ENCODE assay signal across 22 cellular contexts in the genomic region with DNA sequence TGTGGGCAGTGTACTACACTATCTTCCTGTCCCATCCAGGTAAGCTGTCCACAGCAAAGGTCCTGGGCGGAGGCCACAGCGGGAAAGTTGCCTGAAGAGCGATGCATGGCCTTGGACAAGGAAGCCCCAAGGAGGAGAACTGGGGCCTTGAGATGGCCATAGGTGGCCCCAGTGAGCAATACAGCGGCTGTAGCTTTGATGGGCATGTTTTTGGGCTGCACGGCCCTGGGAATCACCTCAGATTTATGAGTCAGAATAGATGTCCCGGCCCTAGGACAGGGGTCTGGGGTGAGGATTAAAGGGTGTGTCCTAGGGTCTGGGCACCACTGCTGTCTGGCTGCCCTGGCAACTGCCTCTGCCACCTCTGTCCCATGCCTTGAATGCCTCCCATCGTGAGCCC. TPM values are rescaled to one million over a fixed set of nuclear protein-coding genes. Genes with fewer than 3 reads are reported as not detected.
A peak's percentile ranks its signal among the peaks of the same experiment; 100 is the strongest.
DNase-seq lines count a peak whose midpoint lies in the region; ATAC-seq and TF ChIP-seq lines count a peak whose summit lies in the region.
"Had no signal": no experiment of that assay in that cellular context is flagged by ENCODE, and none has a peak within 500 bp of the region (broad histone marks: within the 10 kb centered on the region; RNA-seq: fewer than 3 reads in every experiment).

No MANE protein-coding gene starts in this region.

- no peaks in the 10 kb centered on the region for H3K79me2 ChIP-seq in DOHH2 (ENCODE audit: control insufficient read depth, low read length)

- H3K4me3 ChIP-seq in DOHH2 (ENCODE audit: low read length), result no peak overlapping the region
- no peak overlapping the region for H3K4me3 ChIP-seq in GM12864 (ENCODE audit: low read depth, low read length)
- H3K4me3 ChIP-seq in RWPE2 (ENCODE audit: severe bottlenecking), result no peak overlapping the region
- H3K4me3 ChIP-seq: GM23338, MG63 had no signal

- ATAC-seq in RWPE2 (ENCODE audit: low read depth) (no peak), GM19324 (IDR thresholded peaks at IDR 0.05; ENCODE audit: low FRiP score, unreplicated experiment) (no peak), HG02642 (IDR thresholded peaks at IDR 0.05; ENCODE audit: poor library complexity, unreplicated experiment) (no peak)
- ATAC-seq: GM23338, PC-3, SK-N-SH treated with all-trans-retinoic acid at 6 μM for 48 hours had no signal

- H3K9me3 ChIP-seq in DOHH2 (ENCODE audit: control insufficient read depth, insufficient read depth, low read length) (no peaks in the 10 kb centered on the region), RWPE2 (ENCODE audit: severe bottlenecking) (no peaks in the 10 kb centered on the region)
- H3K9me3 ChIP-seq: BE2C, MG63 had no signal

- TF ChIP-seq CTCF in DOHH2 (IDR thresholded peaks at IDR 0.05; ENCODE audit: low read depth, low read length, poor library complexity, severe bottlenecking) (peak; percentile 23), GM12864 (IDR thresholded peaks at IDR 0.05; ENCODE audit: low read depth, low read length, missing control alignments) (peak; percentile 5), RWPE2 (IDR thresholded peaks at IDR 0.05; ENCODE audit: poor library complexity, severe bottlenecking) (no peak)

- H3K27ac ChIP-seq in DOHH2 (ENCODE audit: low read depth, low read length) (no peak overlapping the region), RWPE2 (ENCODE audit: poor library complexity, severe bottlenecking) (no peak overlapping the region)

- no peak for DNase-seq in GM12864 (ENCODE audit: low read depth)
- DNase-seq in RWPE2 (ENCODE audit: low spot score), result peak; percentile 20
- peak; percentile 51 for DNase-seq in mesenteric fat pad (ENCODE audit: low spot score)
- no peak for DNase-seq in inferior parietal cortex (ENCODE audit: extremely low spot score)
- DNase-seq in NCI-H2107 treated with DMSO at 0.1 percent for 48 hours (lab: John Stamatoyannopoulos, UW; ENCODE audit: unreplicated experiment), result no peak
- DNase-seq: BE2C, DMS79, Kasumi-1, MG63, NCI-H1048, NCI-H1417 treated with DMSO at 0.1 percent for 48 hours, NCI-H187, NCI-H446 treated with DMSO at 0.1 percent for 48 hours, NCI-H526 treated with DMSO at 0.1 percent for 48 hours, PC-3, RPMI8226 had no signal

- H3K36me3 ChIP-seq in DOHH2 (ENCODE audit: control insufficient read depth, low read length) (no peaks in the 10 kb centered on the region), RWPE2 (ENCODE audit: low read depth) (no peaks in the 10 kb centered on the region)
- H3K36me3 ChIP-seq: BE2C, MG63 had no signal

- no peak overlapping the region for H3K4me2 ChIP-seq in DOHH2 (ENCODE audit: low read length)
- H3K4me2 ChIP-seq: GM23338 had no signal

- no peaks in the 10 kb centered on the region for H4K20me1 ChIP-seq in DOHH2 (ENCODE audit: control insufficient read depth, insufficient read depth, low read depth, low read length)

- H3K4me1 ChIP-seq in DOHH2 (ENCODE audit: control insufficient read depth, low read length) (peaks cover 6% of the 10 kb centered on the region), RWPE2 (ENCODE audit: insufficient read depth, poor library complexity, severe bottlenecking) (no peaks in the 10 kb centered on the region)
- H3K4me1 ChIP-seq: BE2C had no signal

- no peaks in the 10 kb centered on the region for H3K9me2 ChIP-seq in DOHH2 (replicated peaks; ENCODE audit: control insufficient read depth, low read length)

- H3F3A ChIP-seq in DOHH2 (ENCODE audit: control insufficient read depth, insufficient read depth), result 0 out of 2 replicates have a peak, but pooled peaks cover 5% of the 10 kb centered on the region

- peaks cover 23% of the 10 kb centered on the region for H3K27me3 ChIP-seq in DOHH2 (ENCODE audit: control insufficient read depth, low read length)
- H3K27me3 ChIP-seq in RWPE2 (ENCODE audit: insufficient read depth, poor library complexity, severe bottlenecking), result peaks cover 6% of the 10 kb centered on the region
- H3K27me3 ChIP-seq: BE2C, MG63 had no signal

RNA-seq across cellular contexts. Expression of a gene that starts 9.6 kb away (rescaled TPM):
- total RNA-seq in mesenteric fat pad, result 17.3 TPM
- total RNA-seq: A673 had no signal

RNA-seq across cellular contexts. Expression of a gene that starts 17.6 kb away (rescaled TPM):
- 5.1 TPM for total RNA-seq in mesenteric fat pad
- total RNA-seq: A673 had no signal

Comparison
In these comparisons a context has a peak if more than half of its experiments do, and no peak if none do; other contexts are left out.
1. DNase-seq: peak in RWPE2 (single experiment) and mesenteric fat pad (single experiment); none in GM12864 (single experiment), inferior parietal cortex (single experiment) and NCI-H2107 treated with DMSO at 0.1 percent for 48 hours (single experiment).